In genomic region chr21:43266534-43266933, GRCh38 we compare ENCODE assay signal across 21 cellular contexts.
DNase-seq lines count a peak whose midpoint lies in the region; ATAC-seq and TF ChIP-seq lines count a peak whose summit lies in the region.
"Had no signal": no experiment of that assay in that cellular context is flagged by ENCODE, and none has a peak within 500 bp of the region (broad histone marks: within the 10 kb centered on the region; RNA-seq: fewer than 3 reads in every experiment).

No MANE protein-coding gene starts in this region.

- H3K27ac ChIP-seq in right cardiac atrium (ENCODE audit: low read length): no peak overlapping the region
- no peak overlapping the region for H3K27ac ChIP-seq in left lung
- H3K27ac ChIP-seq in vagina: peak overlapping the region; percentile 44
- H3K27ac ChIP-seq: C4-2B, colonic mucosa, uterus had no signal

- H3K9me3 ChIP-seq in right cardiac atrium (ENCODE audit: control insufficient read depth, low read length): no peaks in the 10 kb centered on the region
- no peaks in the 10 kb centered on the region for H3K9me3 ChIP-seq in left lung
- no peaks in the 10 kb centered on the region for H3K9me3 ChIP-seq in vagina
- H3K9me3 ChIP-seq: colonic mucosa, mucosa of descending colon, uterus had no signal

- H3K4me3 ChIP-seq in right cardiac atrium (ENCODE audit: low read length): no peak overlapping the region
- no peak overlapping the region for H3K4me3 ChIP-seq in choroid plexus epithelial cell (ENCODE audit: low read depth, low read length)
- H3K4me3 ChIP-seq in left lung: no peak overlapping the region
- no peak overlapping the region for H3K4me3 ChIP-seq in vagina
- H3K4me3 ChIP-seq: A549, colonic mucosa, mucosa of descending colon, uterus had no signal

- TF ChIP-seq CTCF in choroid plexus epithelial cell (conservative IDR thresholded peaks at IDR 0.05; ENCODE audit: low read depth, low read length) (no peak), left lung (IDR thresholded peaks at IDR 0.05) (no peak), vagina (IDR thresholded peaks at IDR 0.05) (no peak)

- whole genome bisulfite sequencing in right cardiac atrium: 82% methylated on average over 3 of the region's 3 CpGs

- H3K27me3 ChIP-seq in right cardiac atrium (ENCODE audit: control insufficient read depth, insufficient read depth): no peaks in the 10 kb centered on the region
- H3K27me3 ChIP-seq in left lung: no peaks in the 10 kb centered on the region
- no peaks in the 10 kb centered on the region for H3K27me3 ChIP-seq in vagina
- H3K27me3 ChIP-seq: colonic mucosa, uterus had no signal

- no peak for TF ChIP-seq POLR2A in vagina (IDR thresholded peaks at IDR 0.05)

- DNase-seq in right cardiac atrium (peak in 2 of 3 donors; percentile 13 to 21), left ventricle myocardium superior (no peak), choroid plexus epithelial cell (ENCODE audit: low read depth) (peak; percentile 78), left lung (no peak), vagina (ENCODE audit: extremely low spot score in 2 of 2) (no peak), OCI-M2 (lab: John Stamatoyannopoulos, UW; ENCODE audit: unreplicated experiment) (no peak)
- DNase-seq in stimulated activated CD4-positive, alpha-beta T cell treated with anti-CD3 and anti-CD28 coated beads, Interleukin-4, amount 100 ng/mL, for 24 hours: no peak
- DNase-seq: activated CD4-positive, CD25-positive, alpha-beta regulatory T cell treated with anti-CD3 and anti-CD28 coated beads, Interleukin-2, amount 50 U/mL, for 72 hours; activated naive CD4-positive, alpha-beta T cell treated with anti-CD3 and anti-CD28 coated beads, Interleukin-2, amount 50 U/mL, for 16 hours; activated T-cell treated with anti-CD3 and anti-CD28 coated beads, Interleukin-2, amount 50 U/mL, for 24 hours; colonic mucosa; foreskin melanocyte; kidney glomerular epithelial cell; NCI-H1417 treated with DMSO at 0.1 percent for 48 hours; NCI-H510A treated with DMSO at 0.1 percent for 48 hours; stimulated activated CD8-positive, alpha-beta memory T cell treated with anti-CD3 and anti-CD28 coated beads, Interleukin-4, amount 100 ng/mL, for 48 hours; uterus had no signal

- ATAC-seq in right cardiac atrium (no peak), left ventricle myocardium superior (no peak), left lung (peak; percentile 24), GM21529 (IDR thresholded peaks at IDR 0.05; ENCODE audit: unreplicated experiment) (no peak)
- ATAC-seq: A549, mucosa of descending colon had no signal

- intact Hi-C loops in right cardiac atrium (cut with DNase I) (no loop called here), left ventricle myocardium superior (cut with micrococcal nuclease) (no loop called here), left lung (cut with DNase I) (no loop called here), vagina (cut with DNase I) (no loop called here)

- H3K4me1 ChIP-seq in right cardiac atrium (ENCODE audit: control insufficient read depth, insufficient read depth, low read length) (peaks cover 3% of the 10 kb centered on the region), left lung (no peaks in the 10 kb centered on the region), vagina (peaks cover 10% of the 10 kb centered on the region)
- H3K4me1 ChIP-seq: colonic mucosa had no signal

- H3K36me3 ChIP-seq in left lung: no peaks in the 10 kb centered on the region
- no peaks in the 10 kb centered on the region for H3K36me3 ChIP-seq in vagina
- H3K36me3 ChIP-seq: colonic mucosa, uterus had no signal

Comparison
In these comparisons a context has a peak if more than half of its experiments do, and no peak if none do; other contexts are left out.
1. DNase-seq: peak in right cardiac atrium (2 of 3) and choroid plexus epithelial cell (single experiment); none in left ventricle myocardium superior (single experiment), left lung (0 of 2), vagina (0 of 2), stimulated activated CD4-positive, alpha-beta T cell treated with anti-CD3 and anti-CD28 coated beads, Interleukin-4, amount 100 ng/mL, for 24 hours (single experiment) and OCI-M2 (single experiment).